ENCODE assay signal across 24 cellular contexts in genomic region chr22:38867496-38868285, GRCh38. TPM values are rescaled to one million over a fixed set of nuclear protein-coding genes. Genes with fewer than 3 reads are reported as not detected.
DNase-seq lines count a peak whose midpoint lies in the region; ATAC-seq and TF ChIP-seq lines count a peak whose summit lies in the region.
"Had no signal": no experiment of that assay in that cellular context is flagged by ENCODE, and none has a peak within 500 bp of the region (broad histone marks: within the 10 kb centered on the region; RNA-seq: fewer than 3 reads in every experiment).

No MANE protein-coding gene starts in this region.

- TF ChIP-seq CTCF in endodermal cell (conservative IDR thresholded peaks at IDR 0.05): no peak
- no peak for TF ChIP-seq CTCF in suprapubic skin (IDR thresholded peaks at IDR 0.05)

- no peak overlapping the region for H3K14ac ChIP-seq in neuronal stem cell (ENCODE audit: low read length)

- H3K4ac ChIP-seq in neuronal stem cell (ENCODE audit: low read length): no peak overlapping the region

- no peak for ATAC-seq in HG03460 (IDR thresholded peaks at IDR 0.05; ENCODE audit: unreplicated experiment)
- ATAC-seq: CD8-positive, alpha-beta T cell; naive thymus-derived CD8-positive, alpha-beta T cell had no signal

- H4K91ac ChIP-seq in neuronal stem cell (ENCODE audit: low read depth, low read length, poor library complexity): no peak overlapping the region

- H2AFZ ChIP-seq in neuronal stem cell (ENCODE audit: low read length): no peak overlapping the region

- H3K4me1 ChIP-seq in endodermal cell (ENCODE audit: control insufficient read depth, insufficient read depth, low read length) (no peaks in the 10 kb centered on the region), suprapubic skin (peaks cover 60% of the 10 kb centered on the region), neuronal stem cell (ENCODE audit: control insufficient read depth in 2 of 2, insufficient read depth in 1 of 2, low read depth in 1 of 2, low read length in 2 of 2) (peaks cover 13 to 22% of the 10 kb centered on the region in 2 donors)

- no peak overlapping the region for H3K23ac ChIP-seq in neuronal stem cell (ENCODE audit: low read depth, low read length, poor library complexity)

- H3K9me3 Mint-ChIP-seq in activated naive CD4-positive, alpha-beta T cell treated with anti-CD3 and anti-CD28 coated beads, Interleukin-2, amount 10 ng/mL, durations not matched to agents 7 days and 5 days: no peaks in the 10 kb centered on the region
- H3K9me3 Mint-ChIP-seq in endodermal cell: no peaks in the 10 kb centered on the region
- H3K9me3 Mint-ChIP-seq in immature natural killer cell: no peaks in the 10 kb centered on the region
- H3K9me3 Mint-ChIP-seq: CD8-positive, alpha-beta T cell; memory B cell; naive thymus-derived CD8-positive, alpha-beta T cell had no signal

- H3K36me3 ChIP-seq in SK-N-MC (ENCODE audit: insufficient read depth, low read length) (peaks cover 60% of the 10 kb centered on the region), endodermal cell (ENCODE audit: control insufficient read depth, insufficient read depth, low read length) (peaks cover 23% of the 10 kb centered on the region), suprapubic skin (peaks cover 16% of the 10 kb centered on the region), neuronal stem cell (replicated peaks in 1 of 2; ENCODE audit: control insufficient read depth in 2 of 2, insufficient read depth in 2 of 2, low read length in 2 of 2) (peaks cover 34 to 53% of the 10 kb centered on the region in 2 donors)
- H3K36me3 ChIP-seq: colonic mucosa, uterus had no signal

- no peak for DNase-seq in activated naive CD4-positive, alpha-beta T cell treated with anti-CD3 and anti-CD28 coated beads, Interleukin-2, amount 10 ng/mL, durations not matched to agents 7 days and 5 days
- no peak for DNase-seq in activated naive CD4-positive, alpha-beta T cell treated with Interleukin-2 at 50 U/mL for 16 hours
- DNase-seq in SK-N-MC (ENCODE audit: low read depth, low spot score): no peak
- peak; percentile 43 for DNase-seq in endodermal cell
- DNase-seq in suprapubic skin (ENCODE audit: low spot score in 2 of 2): peak; percentile 58 to 71
- DNase-seq in neuronal stem cell (ENCODE audit: low spot score): no peak
- DNase-seq in immature natural killer cell: no peak
- DNase-seq: colonic mucosa; DMS53; hypothalamus; kidney; NCI-H1436 treated with DMSO at 0.1 percent for 48 hours; NCI-H2171; NCI-H774; stimulated activated CD4-positive, alpha-beta T cell treated with anti-CD3 and anti-CD28 coated beads, Interleukin-2, amount 100 ng/mL, for 48 hours had no signal

- no peak overlapping the region for H2BK15ac ChIP-seq in neuronal stem cell (ENCODE audit: low read length)

- peaks cover 5% of the 10 kb centered on the region for H3K27me3 Mint-ChIP-seq in activated naive CD4-positive, alpha-beta T cell treated with anti-CD3 and anti-CD28 coated beads, Interleukin-2, amount 10 ng/mL, durations not matched to agents 7 days and 5 days
- H3K27me3 Mint-ChIP-seq in endodermal cell (ENCODE audit: insufficient read depth): peaks cover 25% of the 10 kb centered on the region
- peaks cover 5 to 16% (median 9%) of the 10 kb centered on the region in 3 donors for H3K27me3 Mint-ChIP-seq in immature natural killer cell (ENCODE audit: low read depth in 3 of 3)
- H3K27me3 Mint-ChIP-seq: memory B cell; naive thymus-derived CD8-positive, alpha-beta T cell; progenitor cell of endocrine pancreas had no signal

- H3K4me3 Mint-ChIP-seq in activated naive CD4-positive, alpha-beta T cell treated with anti-CD3 and anti-CD28 coated beads, Interleukin-2, amount 10 ng/mL, durations not matched to agents 7 days and 5 days: no peak overlapping the region
- H3K4me3 Mint-ChIP-seq in endodermal cell (peak overlapping the region; percentile 48), immature natural killer cell (no peak overlapping the region)
- H3K4me3 Mint-ChIP-seq: CD8-positive, alpha-beta T cell; memory B cell had no signal

- no peak overlapping the region for H3K4me2 ChIP-seq in neuronal stem cell (ENCODE audit: insufficient read depth, low read length, poor library complexity, severe bottlenecking)

- no peak overlapping the region for H2BK120ac ChIP-seq in neuronal stem cell (ENCODE audit: low read depth, low read length)

- peaks cover 19% of the 10 kb centered on the region for H3K79me1 ChIP-seq in neuronal stem cell (ENCODE audit: low read depth, low read length)

- peak overlapping the region; percentile 45 for H3K27ac Mint-ChIP-seq in activated naive CD4-positive, alpha-beta T cell treated with anti-CD3 and anti-CD28 coated beads, Interleukin-2, amount 10 ng/mL, durations not matched to agents 7 days and 5 days
- H3K27ac Mint-ChIP-seq in endodermal cell (no peak overlapping the region), immature natural killer cell (peak overlapping the region in 2 of 6 donors; percentile 28 to 56)
- H3K27ac Mint-ChIP-seq: CD8-positive, alpha-beta T cell; memory B cell had no signal

- no peak for TF ChIP-seq EP300 in suprapubic skin (IDR thresholded peaks at IDR 0.05)

- H3K27ac ChIP-seq in SK-N-MC (peak overlapping the region; percentile 62), endodermal cell (ENCODE audit: low read depth, low read length) (no peak overlapping the region), suprapubic skin (no peak overlapping the region), neuronal stem cell (replicated peaks; ENCODE audit: low read length) (no peak overlapping the region)
- H3K27ac ChIP-seq: colonic mucosa, SJSA1, skin epidermis, uterus had no signal

- CTCF ChIA-PET in activated naive CD4-positive, alpha-beta T cell treated with anti-CD3 and anti-CD28 coated beads, Interleukin-2, amount 10 ng/mL, durations not matched to agents 7 days and 5 days (lab: Charles Lee): interaction anchor here (0.6 to 4.7 kb wide), 7 partner anchors 8 to 286 kb away, joined by 3 to 46 read pairs (median 4); no protein-coding TSS in a partner anchor

- TF ChIP-seq POLR2A in suprapubic skin (IDR thresholded peaks at IDR 0.05): no peak

- peaks cover 20% of the 10 kb centered on the region for H3K36me3 Mint-ChIP-seq in activated naive CD4-positive, alpha-beta T cell treated with anti-CD3 and anti-CD28 coated beads, Interleukin-2, amount 10 ng/mL, durations not matched to agents 7 days and 5 days
- no peaks in the 10 kb centered on the region for H3K36me3 Mint-ChIP-seq in endodermal cell (ENCODE audit: low read depth)
- H3K36me3 Mint-ChIP-seq in immature natural killer cell: no peaks in the 10 kb centered on the region

- H3K18ac ChIP-seq in neuronal stem cell (ENCODE audit: low read length): no peak overlapping the region

- H3K9me3 ChIP-seq in SK-N-MC (ENCODE audit: low read depth, low read length): no peaks in the 10 kb centered on the region
- H3K9me3 ChIP-seq in endodermal cell (ENCODE audit: control insufficient read depth, low read length): no peaks in the 10 kb centered on the region
- H3K9me3 ChIP-seq in suprapubic skin: no peaks in the 10 kb centered on the region
- H3K9me3 ChIP-seq in neuronal stem cell (replicated peaks in 1 of 2; ENCODE audit: control insufficient read depth in 2 of 2, insufficient read depth in 1 of 2, low read depth in 1 of 2, low read length in 2 of 2): no peaks in the 10 kb centered on the region
- H3K9me3 ChIP-seq: colonic mucosa, HAP-1, SJSA1, uterus had no signal

- H2BK5ac ChIP-seq in neuronal stem cell (ENCODE audit: low read length): no peak overlapping the region

- H2AK5ac ChIP-seq in neuronal stem cell (ENCODE audit: low read depth, low read length): no peak overlapping the region

- H2BK12ac ChIP-seq in neuronal stem cell (ENCODE audit: low read length): no peak overlapping the region

- no peak overlapping the region for H4K8ac ChIP-seq in neuronal stem cell (ENCODE audit: low read depth, low read length)

- H3K27me3 ChIP-seq in endodermal cell (ENCODE audit: control insufficient read depth, insufficient read depth, low read length, poor library complexity, severe bottlenecking) (no peaks in the 10 kb centered on the region), suprapubic skin (no peaks in the 10 kb centered on the region), neuronal stem cell (ENCODE audit: control insufficient read depth in 3 of 3, insufficient read depth in 3 of 3, low read depth in 1 of 3, low read length in 3 of 3) (no peaks in the 10 kb centered on the region)
- H3K27me3 ChIP-seq: SJSA1, uterus had no signal

- peaks cover 34% of the 10 kb centered on the region for H3K4me1 Mint-ChIP-seq in activated naive CD4-positive, alpha-beta T cell treated with anti-CD3 and anti-CD28 coated beads, Interleukin-2, amount 10 ng/mL, durations not matched to agents 7 days and 5 days
- H3K4me1 Mint-ChIP-seq in endodermal cell (peaks cover 9% of the 10 kb centered on the region), immature natural killer cell (peaks cover 36 to 44% of the 10 kb centered on the region in 2 donors)

- WGBS in endodermal cell (ENCODE audit: insufficient coverage in 1 of 2, insufficient read length in 1 of 2), 2 experiments: 94 to 96% methylated on average over 9 to 18 of the region's 18 CpGs
- WGBS in suprapubic skin: 88% methylated on average over 12 of the region's 18 CpGs
- no CpG with 5 or more reads among the region's 18 CpGs for WGBS in neuronal stem cell (ENCODE audit: extremely low coverage in 2 of 2, insufficient read length in 2 of 2, insufficient replicate concordance in 1 of 2), 2 donors

- H3K9ac ChIP-seq in SK-N-MC (ENCODE audit: insufficient read length) (peak overlapping the region; percentile 3), endodermal cell (ENCODE audit: extremely low read depth, low read length, poor library complexity, severe bottlenecking) (no peak overlapping the region), neuronal stem cell (ENCODE audit: low read depth, low read length, poor library complexity) (no peak overlapping the region)

- no peak overlapping the region for H3K4me3 ChIP-seq in SK-N-MC
- H3K4me3 ChIP-seq in endodermal cell (ENCODE audit: low read length): no peak overlapping the region
- no peak overlapping the region for H3K4me3 ChIP-seq in suprapubic skin
- no peak overlapping the region for H3K4me3 ChIP-seq in neuronal stem cell (ENCODE audit: low read length in 2 of 2)
- H3K4me3 ChIP-seq: colonic mucosa, HAP-1, SJSA1, skin epidermis, uterus had no signal

RNA-seq across cellular contexts. Expression of gene CBX6, which starts 4.3 kb away (rescaled TPM):
- total RNA-seq in endodermal cell: 10 to 100 TPM; 12.8 to 28.2 TPM
- polyA plus RNA-seq in endodermal cell (2013, experiment 1 of 2): 18.6 TPM
- polyA plus RNA-seq in endodermal cell (2013, experiment 2 of 2): 18.3 TPM
- 10 to 100 TPM; 11.5 to 31.4 (median 22.1) TPM for total RNA-seq in suprapubic skin
- polyA plus RNA-seq in neuronal stem cell (2013, experiment 1 of 2): 12.0 TPM
- 12.4 TPM for polyA plus RNA-seq in neuronal stem cell (2013, experiment 2 of 2)
- 10 to 100 TPM in 1 of 3 donors, 1 to 10 TPM in 2; 5.2 to 16.1 (median 6.3) TPM for polyA plus RNA-seq in immature natural killer cell

RNA-seq across cellular contexts. Expression of gene NPTXR, which starts 23.9 kb away (rescaled TPM):
- total RNA-seq in endodermal cell: 1 to 10 TPM; 2.1 to 2.5 TPM
- polyA plus RNA-seq in endodermal cell (2013, experiment 1 of 2): 3.2 TPM
- 2.6 TPM for polyA plus RNA-seq in endodermal cell (2013, experiment 2 of 2)
- total RNA-seq in suprapubic skin: 1 to 10 TPM; 1.0 to 2.4 (median 2.1) TPM
- 3.7 TPM for polyA plus RNA-seq in neuronal stem cell (2013, experiment 1 of 2)
- polyA plus RNA-seq in neuronal stem cell (2013, experiment 2 of 2): 3.7 TPM
- polyA plus RNA-seq in immature natural killer cell: 1 to 10 TPM in 1 of 3 donors, under 1 TPM in 2; 0.59 to 1.4 (median 0.66) TPM

Comparison
In these comparisons a context has a peak if more than half of its experiments do, and no peak if none do; other contexts are left out.
1. DNase-seq: peak in endodermal cell (single experiment) and suprapubic skin (2 of 2); none in activated naive CD4-positive, alpha-beta T cell treated with anti-CD3 and anti-CD28 coated beads, Interleukin-2, amount 10 ng/mL, durations not matched to agents 7 days and 5 days (single experiment), activated naive CD4-positive, alpha-beta T cell treated with Interleukin-2 at 50 U/mL for 16 hours (single experiment), SK-N-MC (single experiment), neuronal stem cell (single experiment) and immature natural killer cell (0 of 3).